ENCODE assay signal across 19 cellular contexts in genomic region chr11:74037309-74037708, GRCh38. TPM values are rescaled to one million over a fixed set of nuclear protein-coding genes. Genes with fewer than 3 reads are reported as not detected.
DNase-seq lines count a peak whose midpoint lies in the region; TF ChIP-seq lines count a peak whose summit lies in the region.
"Had no signal": no experiment of that assay in that cellular context is flagged by ENCODE, and none has a peak within 500 bp of the region (broad histone marks: within the 10 kb centered on the region; RNA-seq: fewer than 3 reads in every experiment).

No MANE protein-coding gene starts in this region.

- DNase-seq in H4 (ENCODE audit: low spot score) (peak; percentile 20), RKO (ENCODE audit: low spot score) (peak; percentile 67), dermis blood vessel endothelial cell (peak; percentile 48), renal cortical epithelial cell (ENCODE audit: low read depth) (peak; percentile 99), erythroblast (lab: John Stamatoyannopoulos, UW) (no peak), Kasumi-1 (lab: John Stamatoyannopoulos, UW) (no peak), SKM-1 treated with dmso at 0.1 percent for 144 hours (lab: John Stamatoyannopoulos, UW; ENCODE audit: unreplicated experiment) (no peak)
- no peak for DNase-seq in activated CD4-positive, CD25-positive, alpha-beta regulatory T cell (lab: John Stamatoyannopoulos, UW)
- DNase-seq: activated CD4-positive, alpha-beta T cell treated with anti-CD3 and anti-CD28 coated beads for 4 hours; activated gamma-delta T cell; hypothalamus; MG63; natural killer cell; NCI-H1694; NCI-H82; pancreas; Peyer's patch; stimulated activated naive CD4-positive, alpha-beta T cell; tibial artery had no signal

- no peak for TF ChIP-seq POLR2A in erythroblast (IDR thresholded peaks at IDR 0.05; ENCODE audit: low read length)

RNA-seq across cellular contexts. Expression of gene UCP3, which starts 28.4 kb away (rescaled TPM):
- total RNA-seq in H4 (2014; rRNA removed; shearing (Covaris generic)): not detected in 2 replicates
- 0.28 and 0.34 TPM in 2 replicates for total RNA-seq in dermis blood vessel endothelial cell
- total RNA-seq in renal cortical epithelial cell: 0.17 and 1.1 TPM in 2 replicates

RNA-seq across cellular contexts. Expression of gene UCP2, which starts 54.7 kb away (rescaled TPM):
- total RNA-seq in H4 (2014; rRNA removed; shearing (Covaris generic)): 0.35 and 3.7 TPM in 2 replicates
- total RNA-seq in dermis blood vessel endothelial cell: 2.6 and 22.3 TPM in 2 replicates
- 13.7 and 48.6 TPM in 2 replicates for total RNA-seq in renal cortical epithelial cell

Comparison
In these comparisons a context has a peak if more than half of its experiments do, and no peak if none do; other contexts are left out.
1. DNase-seq: peak in H4 (single experiment), RKO (single experiment), dermis blood vessel endothelial cell (single experiment) and renal cortical epithelial cell (single experiment); none in erythroblast (0 of 2), Kasumi-1 (0 of 2), SKM-1 treated with dmso at 0.1 percent for 144 hours (single experiment) and activated CD4-positive, CD25-positive, alpha-beta regulatory T cell (0 of 4).